Comparison of ENCODE assay signal across 9 cellular contexts in the genomic region with DNA sequence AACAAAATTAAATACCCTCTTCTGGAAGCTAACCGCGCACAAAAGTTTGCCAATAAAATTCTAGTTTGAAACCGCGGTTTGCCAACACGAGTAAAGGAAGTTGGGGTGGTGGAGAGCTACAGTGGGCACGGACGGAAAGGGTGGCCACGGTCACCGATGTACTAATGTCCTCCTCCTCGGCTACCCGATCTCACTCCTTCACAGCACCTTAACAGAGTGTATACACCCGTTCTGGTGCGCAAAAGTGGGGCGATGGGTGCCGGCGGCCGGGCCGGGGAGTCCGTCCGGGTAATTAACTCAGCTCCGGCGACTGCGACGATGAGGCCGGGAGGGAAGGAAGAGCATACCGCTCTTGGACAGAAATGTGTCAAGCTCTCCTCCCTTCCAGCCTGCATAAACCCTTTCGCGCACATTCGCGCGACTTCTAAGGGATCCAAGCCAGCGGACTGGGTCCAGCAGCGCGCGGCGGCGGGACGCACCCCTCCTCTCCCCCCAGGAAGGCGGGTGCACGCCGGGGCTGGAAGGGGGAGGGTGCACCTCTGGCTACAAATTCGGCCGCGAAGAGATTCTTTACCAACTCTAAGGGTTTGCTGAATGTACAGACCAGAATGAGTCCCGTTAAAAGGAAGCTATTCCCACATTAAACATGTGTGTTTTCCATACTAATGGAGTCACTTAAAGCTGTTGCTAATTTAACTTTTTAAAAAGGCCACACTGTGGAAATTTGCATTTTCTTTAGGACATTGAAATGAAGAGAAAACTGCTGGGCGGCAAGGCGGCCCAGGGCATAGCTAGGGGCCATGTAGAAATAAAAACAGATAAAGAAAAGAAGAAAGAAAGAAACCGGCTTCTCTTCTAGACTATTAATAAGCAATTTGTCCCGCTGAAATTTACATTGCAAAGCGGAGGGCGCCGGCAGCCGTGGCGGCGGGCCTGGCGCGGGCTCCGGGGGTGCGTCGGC. TPM values are rescaled to one million over a fixed set of nuclear protein-coding genes. Genes with fewer than 3 reads are reported as not detected.
DNase-seq lines count a peak whose midpoint lies in the region; ATAC-seq and TF ChIP-seq lines count a peak whose summit lies in the region.
"Had no signal": no experiment of that assay in that cellular context is flagged by ENCODE, and none has a peak within 500 bp of the region (broad histone marks: within the 10 kb centered on the region; RNA-seq: fewer than 3 reads in every experiment).

No MANE protein-coding gene starts in this region.

- ATAC-seq in CD8-positive, alpha-beta T cell: no peak
- no peak for ATAC-seq in HG02981 (IDR thresholded peaks at IDR 0.05; ENCODE audit: unreplicated experiment)

- H3K4me1 Mint-ChIP-seq in CD8-positive, alpha-beta T cell (ENCODE audit: low read depth): peaks cover 13% of the 10 kb centered on the region
- peaks cover 27% of the 10 kb centered on the region for H3K4me1 Mint-ChIP-seq in neural progenitor cell

- peaks cover 71% of the 10 kb centered on the region for H4K20me1 ChIP-seq in neural progenitor cell (ENCODE audit: low read depth)

- no peak for DNase-seq in CD8-positive, alpha-beta T cell
- peak; percentile 26 to 43 for DNase-seq in cardiac fibroblast (ENCODE audit: low read depth in 2 of 2)
- peak; percentile 60 for DNase-seq in neural progenitor cell (ENCODE audit: low spot score)
- DNase-seq in HT-29 (ENCODE audit: low spot score): no peak
- no peak for DNase-seq in NCI-H187 (lab: John Stamatoyannopoulos, UW)
- no peak for DNase-seq in occipital lobe (lab: John Stamatoyannopoulos, UW)
- DNase-seq: immature natural killer cell had no signal

- peaks cover 10% of the 10 kb centered on the region for H3K4me1 ChIP-seq in CD8-positive, alpha-beta T cell (ENCODE audit: insufficient read depth, low read length)
- H3K4me1 ChIP-seq in HEK293 (ENCODE audit: control insufficient read depth, insufficient read depth, low read length) (peaks cover 10% of the 10 kb centered on the region; the same call in 1 of the 2 replicates), neural progenitor cell (peaks cover 34% of the 10 kb centered on the region)

- no peak overlapping the region for H3K9ac ChIP-seq in neural progenitor cell

- H3F3A ChIP-seq in neural progenitor cell (ENCODE audit: low read depth): peaks cover 31% of the 10 kb centered on the region

- CTCF ChIA-PET in CD8-positive, alpha-beta T cell (lab: Charles Lee): interaction anchor here (1.0 to 1.6 kb wide), 4 partner anchors 13 to 1708 kb away, joined by 3 to 5 read pairs (median 4); no protein-coding TSS in a partner anchor
- CTCF ChIA-PET in HEK293 (lab: Yijun Ruan, JAX): interaction anchor here (0.6 to 3.0 kb wide), 23 partner anchors 15 to 1702 kb away, joined by 3 to 18 read pairs (median 4); partner anchors contain the start of gene MGMT

- H3K27ac ChIP-seq in CD8-positive, alpha-beta T cell (ENCODE audit: low read depth, low read length): no peak overlapping the region
- H3K27ac ChIP-seq in HEK293 (ENCODE audit: extremely low read depth, low read depth, low read length): peak overlapping the region; percentile 34; the same call in 1 of the 2 replicates
- no peak overlapping the region for H3K27ac ChIP-seq in neural progenitor cell

- no peaks in the 10 kb centered on the region for H3K79me2 ChIP-seq in neural progenitor cell (ENCODE audit: low read depth)

- no peak overlapping the region for H3K4me3 ChIP-seq in CD8-positive, alpha-beta T cell (ENCODE audit: low read depth, low read length)
- H3K4me3 ChIP-seq in HEK293 (ENCODE audit: low read depth, low read length): peak overlapping the region; percentile 38
- peak overlapping the region; percentile 19 to 51 for H3K4me3 ChIP-seq in cardiac fibroblast (replicated peaks in 1 of 2; ENCODE audit: low read depth in 2 of 2, low read length in 2 of 2)
- H3K4me3 ChIP-seq in neural progenitor cell: peak overlapping the region; percentile 56

- peaks cover 55% of the 10 kb centered on the region for H3K27me3 Mint-ChIP-seq in CD8-positive, alpha-beta T cell (ENCODE audit: low read depth)
- H3K27me3 Mint-ChIP-seq in neural progenitor cell (ENCODE audit: insufficient read depth, low read depth): peaks cover 73% of the 10 kb centered on the region

- no peak for TF ChIP-seq CTCF in CD8-positive, alpha-beta T cell (IDR thresholded peaks at IDR 0.05)
- TF ChIP-seq CTCF in HEK293 (tag by site-specific recombination; IDR thresholded peaks at IDR 0.05): no peak
- no peak for TF ChIP-seq CTCF in cardiac fibroblast (IDR thresholded peaks at IDR 0.05; ENCODE audit: low read depth, low read length)
- no peak for TF ChIP-seq CTCF in neural progenitor cell (IDR thresholded peaks at IDR 0.05)

- no peak overlapping the region for H3K27ac Mint-ChIP-seq in CD8-positive, alpha-beta T cell
- peak overlapping the region; percentile 51 for H3K27ac Mint-ChIP-seq in neural progenitor cell

- intact Hi-C loops in CD8-positive, alpha-beta T cell (cut with DNase I, micrococcal nuclease): loop anchor here (5.0 kb wide), 3 partner anchors 938 to 1758 kb away; no protein-coding TSS in a partner anchor

- no peaks in the 10 kb centered on the region for H3K9me3 ChIP-seq in CD8-positive, alpha-beta T cell (ENCODE audit: low read length)
- H3K9me3 ChIP-seq in HEK293 (ENCODE audit: control insufficient read depth, insufficient read depth, low read depth, low read length) (no peaks in the 10 kb centered on the region), neural progenitor cell (ENCODE audit: low read depth) (no peaks in the 10 kb centered on the region)

- H3K36me3 ChIP-seq in CD8-positive, alpha-beta T cell (ENCODE audit: insufficient read depth, low read length): no peaks in the 10 kb centered on the region
- no peaks in the 10 kb centered on the region for H3K36me3 ChIP-seq in HEK293 (ENCODE audit: control insufficient read depth in 2 of 2, insufficient read depth in 1 of 2, low read length in 2 of 2)
- no peaks in the 10 kb centered on the region for H3K36me3 ChIP-seq in neural progenitor cell

- H3K36me3 Mint-ChIP-seq in CD8-positive, alpha-beta T cell: no peaks in the 10 kb centered on the region
- no peaks in the 10 kb centered on the region for H3K36me3 Mint-ChIP-seq in neural progenitor cell
- H3K36me3 Mint-ChIP-seq: immature natural killer cell had no signal

- POLR2A ChIA-PET in CD8-positive, alpha-beta T cell (lab: Charles Lee): no interaction called here
- POLR2A ChIA-PET in HEK293 (lab: Yijun Ruan, JAX): interaction anchor here (0.6 kb wide), 1 partner anchor 141 kb away, joined by 3 read pairs; no protein-coding TSS in a partner anchor

- H3K4me3 Mint-ChIP-seq in CD8-positive, alpha-beta T cell: peak overlapping the region; percentile 29
- peak overlapping the region; percentile 83 for H3K4me3 Mint-ChIP-seq in neural progenitor cell

- H3K9me3 Mint-ChIP-seq in CD8-positive, alpha-beta T cell: no peaks in the 10 kb centered on the region
- H3K9me3 Mint-ChIP-seq in neural progenitor cell: peaks cover 5% of the 10 kb centered on the region

- H2AFZ ChIP-seq in neural progenitor cell (replicated peaks): no peak overlapping the region

- peak overlapping the region; percentile 94 for H3K4me2 ChIP-seq in neural progenitor cell

- H3K27me3 ChIP-seq in CD8-positive, alpha-beta T cell (ENCODE audit: insufficient read depth, low read length): peaks cover 62% of the 10 kb centered on the region
- H3K27me3 ChIP-seq in neural progenitor cell: peaks cover 100% of the 10 kb centered on the region

TF ChIP-seq in HEK293, 187 proteins besides CTCF, POLR2A, EP300 and RAD21 (continues in another document):
- TF ChIP-seq ZNF10 (tag by site-specific recombination; IDR thresholded peaks at IDR 0.05): no peak
- TF ChIP-seq ZNF175 (tag by site-specific recombination; IDR thresholded peaks at IDR 0.05): no peak
- peak; percentile 12; the same call in 1 of the 2 replicates for TF ChIP-seq SP7 (tag by site-specific recombination; IDR thresholded peaks at IDR 0.05)
- TF ChIP-seq, protein P1, sequence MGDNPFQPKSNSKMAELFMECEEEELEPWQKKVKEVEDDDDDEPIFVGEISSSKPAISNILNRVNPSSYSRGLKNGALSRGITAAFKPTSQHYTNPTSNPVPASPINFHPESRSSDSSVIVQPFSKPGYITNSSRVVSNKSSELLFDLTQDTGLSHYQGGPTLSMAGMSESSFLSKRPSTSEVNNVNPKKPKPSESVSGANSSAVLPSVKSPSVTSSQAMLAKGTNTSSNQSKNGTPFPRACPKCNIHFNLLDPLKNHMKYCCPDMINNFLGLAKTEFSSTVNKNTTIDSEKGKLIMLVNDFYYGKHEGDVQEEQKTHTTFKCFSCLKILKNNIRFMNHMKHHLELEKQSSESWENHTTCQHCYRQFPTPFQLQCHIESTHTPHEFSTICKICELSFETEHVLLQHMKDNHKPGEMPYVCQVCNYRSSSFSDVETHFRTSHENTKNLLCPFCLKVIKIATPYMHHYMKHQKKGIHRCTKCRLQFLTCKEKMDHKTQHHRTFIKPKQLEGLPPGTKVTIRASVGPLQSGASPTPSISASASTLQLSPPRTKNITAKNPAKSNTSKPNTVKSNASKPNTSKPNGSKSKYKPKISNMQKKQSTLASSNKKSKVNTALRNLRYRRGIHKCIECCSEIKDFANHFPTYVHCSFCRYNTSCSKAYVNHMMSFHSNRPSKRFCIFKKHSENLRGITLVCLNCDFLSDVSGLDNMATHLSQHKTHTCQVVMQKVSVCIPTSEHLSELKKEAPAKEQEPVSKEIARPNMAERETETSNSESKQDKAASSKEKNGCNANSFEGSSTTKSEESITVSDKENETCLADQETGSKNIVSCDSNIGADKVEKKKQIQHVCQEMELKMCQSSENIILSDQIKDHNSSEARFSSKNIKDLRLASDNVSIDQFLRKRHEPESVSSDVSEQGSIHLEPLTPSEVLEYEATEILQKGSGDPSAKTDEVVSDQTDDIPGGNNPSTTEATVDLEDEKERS (tag by site-specific recombination; IDR thresholded peaks at IDR 0.05): peak; percentile 20; the same call in 1 of the 2 replicates
- peak; percentile 74 for TF ChIP-seq ZBTB20 (tag by site-specific recombination; IDR thresholded peaks at IDR 0.05)
- TF ChIP-seq, protein P2, sequence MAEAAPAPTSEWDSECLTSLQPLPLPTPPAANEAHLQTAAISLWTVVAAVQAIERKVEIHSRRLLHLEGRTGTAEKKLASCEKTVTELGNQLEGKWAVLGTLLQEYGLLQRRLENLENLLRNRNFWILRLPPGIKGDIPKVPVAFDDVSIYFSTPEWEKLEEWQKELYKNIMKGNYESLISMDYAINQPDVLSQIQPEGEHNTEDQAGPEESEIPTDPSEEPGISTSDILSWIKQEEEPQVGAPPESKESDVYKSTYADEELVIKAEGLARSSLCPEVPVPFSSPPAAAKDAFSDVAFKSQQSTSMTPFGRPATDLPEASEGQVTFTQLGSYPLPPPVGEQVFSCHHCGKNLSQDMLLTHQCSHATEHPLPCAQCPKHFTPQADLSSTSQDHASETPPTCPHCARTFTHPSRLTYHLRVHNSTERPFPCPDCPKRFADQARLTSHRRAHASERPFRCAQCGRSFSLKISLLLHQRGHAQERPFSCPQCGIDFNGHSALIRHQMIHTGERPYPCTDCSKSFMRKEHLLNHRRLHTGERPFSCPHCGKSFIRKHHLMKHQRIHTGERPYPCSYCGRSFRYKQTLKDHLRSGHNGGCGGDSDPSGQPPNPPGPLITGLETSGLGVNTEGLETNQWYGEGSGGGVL (tag by site-specific recombination; IDR thresholded peaks at IDR 0.05): peak; percentile 56

RNA-seq across cellular contexts. Expression of gene EBF3, which starts 6.6 kb away (rescaled TPM):
- total RNA-seq in CD8-positive, alpha-beta T cell: not detected
- 0.15 and 0.40 TPM in 2 replicates for total RNA-seq in neural progenitor cell (ENCODE audit: low replicate concordance)
- total RNA-seq in HT-29 (2014; rRNA removed; shearing (Covaris generic)): not detected in 2 replicates
- total RNA-seq in occipital lobe: 0.31 TPM

Comparison
In these comparisons a context has a peak if more than half of its experiments do, and no peak if none do; other contexts are left out.
1. DNase-seq: peak in cardiac fibroblast (2 of 2) and neural progenitor cell (single experiment); none in CD8-positive, alpha-beta T cell (0 of 7), HT-29 (single experiment), NCI-H187 (0 of 2) and occipital lobe (single experiment).